ENCODE assay signal across 20 cellular contexts in genomic region chr11:126185200-126186030, GRCh38. TPM values are rescaled to one million over a fixed set of nuclear protein-coding genes. Genes with fewer than 3 reads are reported as not detected.
DNase-seq lines count a peak whose midpoint lies in the region; ATAC-seq and TF ChIP-seq lines count a peak whose summit lies in the region.
"Had no signal": no experiment of that assay in that cellular context is flagged by ENCODE, and none has a peak within 500 bp of the region (broad histone marks: within the 10 kb centered on the region; RNA-seq: fewer than 3 reads in every experiment).

No MANE protein-coding gene starts in this region.

- H3K4me3 Mint-ChIP-seq in stimulated activated naive CD8-positive, alpha-beta T cell treated with anti-CD3 and anti-CD28 coated beads, Interleukin-15, amount 100 ng/mL, for 72 hours, result no peak overlapping the region
- peak overlapping the region; percentile 15 for H3K4me3 Mint-ChIP-seq in neural progenitor cell
- H3K4me3 Mint-ChIP-seq: CD14-positive monocyte had no signal

- DNase-seq in stimulated activated naive CD8-positive, alpha-beta T cell treated with anti-CD3 and anti-CD28 coated beads, Interleukin-15, amount 100 ng/mL, for 72 hours, result no peak
- no peak for DNase-seq in stimulated activated naive CD8-positive, alpha-beta T cell treated with anti-CD3 and anti-CD28 coated beads, Interleukin-15, Interleukin-2, amounts not matched to agents 100 U/mL and 50 U/mL, for 24 hours
- peak; percentile 64 for DNase-seq in SW480 (ENCODE audit: low spot score)
- DNase-seq in neural progenitor cell (ENCODE audit: low spot score), result no peak
- DNase-seq in HuH-7.5 (ENCODE audit: low spot score), result no peak
- DNase-seq in occipital lobe (lab: John Stamatoyannopoulos, UW), result no peak
- DNase-seq: COR-L47, DMS153, Kasumi-1, MM.1S, NCI-H1092 treated with DMSO at 0.1 percent for 48 hours, NCI-H2227 treated with DMSO at 0.1 percent for 48 hours, NCI-H524 treated with DMSO at 0.1 percent for 48 hours, Peyer's patch, SK-N-SH had no signal

- no peak overlapping the region for H2AFZ ChIP-seq in neural progenitor cell (replicated peaks)

- peak; percentile 48 for ATAC-seq in stimulated activated naive CD8-positive, alpha-beta T cell treated with anti-CD3 and anti-CD28 coated beads, Interleukin-15, amount 100 ng/mL, for 72 hours
- no peak for ATAC-seq in stimulated activated naive CD8-positive, alpha-beta T cell treated with anti-CD3 and anti-CD28 coated beads, Interleukin-15, Interleukin-2, amounts not matched to agents 100 U/mL and 50 U/mL, for 24 hours
- no peak for ATAC-seq in GM18867 (IDR thresholded peaks at IDR 0.05; ENCODE audit: unreplicated experiment)
- no peak for ATAC-seq in HG03469 (IDR thresholded peaks at IDR 0.05; ENCODE audit: unreplicated experiment)
- ATAC-seq: A549, HCT116 had no signal

- no peak overlapping the region for H3K27ac ChIP-seq in neural progenitor cell
- H3K27ac ChIP-seq: A549, Peyer's patch had no signal

- no peak overlapping the region for H3K9ac ChIP-seq in neural progenitor cell
- H3K9ac ChIP-seq: SK-N-SH had no signal

- H3K27me3 ChIP-seq in neural progenitor cell, result no peaks in the 10 kb centered on the region
- H3K27me3 ChIP-seq: Peyer's patch had no signal

- H3K27me3 Mint-ChIP-seq in stimulated activated naive CD8-positive, alpha-beta T cell treated with anti-CD3 and anti-CD28 coated beads, Interleukin-15, amount 100 ng/mL, for 72 hours, result no peaks in the 10 kb centered on the region
- peaks cover 11% of the 10 kb centered on the region for H3K27me3 Mint-ChIP-seq in neural progenitor cell (ENCODE audit: insufficient read depth, low read depth)

- TF ChIP-seq CTCF in neural progenitor cell (IDR thresholded peaks at IDR 0.05), result no peak

- H3K4me2 ChIP-seq in neural progenitor cell, result no peak overlapping the region
- H3K4me2 ChIP-seq: A549, SK-N-SH had no signal

- peaks cover 28% of the 10 kb centered on the region for H3K4me1 Mint-ChIP-seq in stimulated activated naive CD8-positive, alpha-beta T cell treated with anti-CD3 and anti-CD28 coated beads, Interleukin-15, amount 100 ng/mL, for 72 hours
- H3K4me1 Mint-ChIP-seq in neural progenitor cell, result peaks cover 49% of the 10 kb centered on the region
- H3K4me1 Mint-ChIP-seq: CD14-positive monocyte had no signal

- peaks cover 6% of the 10 kb centered on the region for H3K36me3 Mint-ChIP-seq in neural progenitor cell

- H3K79me2 ChIP-seq in neural progenitor cell (ENCODE audit: low read depth), result no peaks in the 10 kb centered on the region

- no peaks in the 10 kb centered on the region for H3K36me3 ChIP-seq in neural progenitor cell
- H3K36me3 ChIP-seq: Peyer's patch had no signal

- peaks cover 3% of the 10 kb centered on the region for H4K20me1 ChIP-seq in neural progenitor cell (ENCODE audit: low read depth)

- H3K9me3 ChIP-seq in neural progenitor cell (ENCODE audit: low read depth), result no peaks in the 10 kb centered on the region
- H3K9me3 ChIP-seq: A549, Peyer's patch, SK-N-SH had no signal

- no peaks in the 10 kb centered on the region for H3K9me3 Mint-ChIP-seq in stimulated activated naive CD8-positive, alpha-beta T cell treated with anti-CD3 and anti-CD28 coated beads, Interleukin-15, amount 100 ng/mL, for 72 hours
- H3K9me3 Mint-ChIP-seq in neural progenitor cell, result peaks cover 6% of the 10 kb centered on the region

- no peak overlapping the region for H3K27ac Mint-ChIP-seq in stimulated activated naive CD8-positive, alpha-beta T cell treated with anti-CD3 and anti-CD28 coated beads, Interleukin-15, amount 100 ng/mL, for 72 hours
- peak overlapping the region; percentile 60 for H3K27ac Mint-ChIP-seq in neural progenitor cell

- no peaks in the 10 kb centered on the region for H3F3A ChIP-seq in neural progenitor cell (ENCODE audit: low read depth)

- no peaks in the 10 kb centered on the region for H3K4me1 ChIP-seq in neural progenitor cell
- H3K4me1 ChIP-seq: A549 had no signal

- H3K4me3 ChIP-seq in neural progenitor cell, result no peak overlapping the region
- H3K4me3 ChIP-seq: A549, Peyer's patch had no signal

RNA-seq across cellular contexts. Expression of gene RPUSD4, which starts 26.0 kb away (rescaled TPM):
- total RNA-seq in neural progenitor cell (ENCODE audit: low replicate concordance) (46.7 and 47.1 TPM in 2 replicates), occipital lobe (37.1 TPM)

RNA-seq across cellular contexts. Expression of gene FAM118B, which starts 26.2 kb away (rescaled TPM):
- total RNA-seq in neural progenitor cell (ENCODE audit: low replicate concordance) (42.4 and 43.2 TPM in 2 replicates), occipital lobe (25.4 TPM)
